ENCODE assay signal across 32 cellular contexts in genomic region chr7:137283147-137283546, GRCh38.
"Had no signal": no experiment of that assay in that cellular context is flagged by ENCODE, and none has a peak within 500 bp of the region (broad histone marks: within the 10 kb centered on the region; RNA-seq: fewer than 3 reads in every experiment).

No MANE protein-coding gene starts in this region.

- H3K27me3 ChIP-seq: foreskin keratinocyte, heart right ventricle, pancreas, suprapubic skin, tibial artery, upper lobe of right lung had no signal

- H3K27ac Mint-ChIP-seq: activated CD4-positive, alpha-beta memory T cell treated with anti-CD3 and anti-CD28 coated beads for 36 hours; activated naive CD4-positive, alpha-beta T cell treated with anti-CD3 and anti-CD28 coated beads, Interleukin-2, amount 10 ng/mL, durations not matched to agents 7 days and 5 days; activated naive CD8-positive, alpha-beta T cell treated with anti-CD3 and anti-CD28 coated beads, Interleukin-2, amount 10 ng/mL, durations not matched to agents 7 days and 5 days; activated T-cell treated with anti-CD3 and anti-CD28 coated beads, Interleukin-2, amount 50 U/mL, for 24 hours; endodermal cell; naive B cell; nephron progenitor cell; stimulated activated memory B cell treated with anti-CD40 and anti-IgM and Interleukin-4, amounts not matched to agents 10 μg/mL and 1 μg/mL and 100 μg/mL, for 72 hours; stimulated activated naive CD8-positive, alpha-beta T cell treated with anti-CD3 and anti-CD28 coated beads, Interleukin-15, amount 100 ng/mL, for 72 hours; T-helper 17 cell had no signal

- H3K4me3 Mint-ChIP-seq: activated CD4-positive, alpha-beta memory T cell treated with anti-CD3 and anti-CD28 coated beads for 36 hours; activated naive CD4-positive, alpha-beta T cell treated with anti-CD3 and anti-CD28 coated beads, Interleukin-2, amount 10 ng/mL, durations not matched to agents 7 days and 5 days; activated naive CD8-positive, alpha-beta T cell treated with anti-CD3 and anti-CD28 coated beads, Interleukin-2, amount 10 ng/mL, durations not matched to agents 7 days and 5 days; activated T-cell treated with anti-CD3 and anti-CD28 coated beads, Interleukin-2, amount 50 U/mL, for 24 hours; endodermal cell; naive B cell; nephron progenitor cell; stimulated activated memory B cell treated with anti-CD40 and anti-IgM and Interleukin-4, amounts not matched to agents 10 μg/mL and 1 μg/mL and 100 μg/mL, for 72 hours; stimulated activated naive CD8-positive, alpha-beta T cell treated with anti-CD3 and anti-CD28 coated beads, Interleukin-15, amount 100 ng/mL, for 72 hours; T-helper 17 cell had no signal

- H3K4me2 ChIP-seq: smooth muscle cell had no signal

- H3K9me3 Mint-ChIP-seq: activated naive CD8-positive, alpha-beta T cell treated with anti-CD3 and anti-CD28 coated beads, Interleukin-2, amount 10 ng/mL, durations not matched to agents 7 days and 5 days; endodermal cell; nephron progenitor cell; stimulated activated memory B cell treated with anti-CD40 and anti-IgM and Interleukin-4, amounts not matched to agents 10 μg/mL and 1 μg/mL and 100 μg/mL, for 72 hours; stimulated activated naive CD8-positive, alpha-beta T cell treated with anti-CD3 and anti-CD28 coated beads, Interleukin-15, amount 100 ng/mL, for 72 hours had no signal

- H3K27me3 Mint-ChIP-seq: activated CD4-positive, alpha-beta memory T cell treated with anti-CD3 and anti-CD28 coated beads for 36 hours; activated naive CD4-positive, alpha-beta T cell treated with anti-CD3 and anti-CD28 coated beads, Interleukin-2, amount 10 ng/mL, durations not matched to agents 7 days and 5 days; activated naive CD8-positive, alpha-beta T cell treated with anti-CD3 and anti-CD28 coated beads, Interleukin-2, amount 10 ng/mL, durations not matched to agents 7 days and 5 days; activated T-cell treated with anti-CD3 and anti-CD28 coated beads, Interleukin-2, amount 50 U/mL, for 24 hours; naive B cell; stimulated activated memory B cell treated with anti-CD40 and anti-IgM and Interleukin-4, amounts not matched to agents 10 μg/mL and 1 μg/mL and 100 μg/mL, for 72 hours; stimulated activated naive CD8-positive, alpha-beta T cell treated with anti-CD3 and anti-CD28 coated beads, Interleukin-15, amount 100 ng/mL, for 72 hours; T-helper 17 cell had no signal

- DNase-seq: activated CD4-positive, alpha-beta memory T cell treated with anti-CD3 and anti-CD28 coated beads for 36 hours; activated CD4-positive, alpha-beta T cell treated with anti-CD3 and anti-CD28 coated beads for 48 hours; activated CD8-positive, alpha-beta memory T cell treated with anti-CD3 and anti-CD28 coated beads, Interleukin-2, amount 50 U/mL, for 48 hours; activated gamma-delta T cell; activated naive CD4-positive, alpha-beta T cell treated with anti-CD3 and anti-CD28 coated beads, Interleukin-2, amount 10 ng/mL, durations not matched to agents 7 days and 5 days; activated naive CD8-positive, alpha-beta T cell treated with anti-CD3 and anti-CD28 coated beads, Interleukin-2, amount 10 ng/mL, durations not matched to agents 7 days and 5 days; activated T-cell treated with anti-CD3 and anti-CD28 coated beads, Interleukin-2, amount 50 U/mL, for 24 hours; cerebellar nuclear complex; endodermal cell; foreskin keratinocyte; heart right ventricle; lower lobe of right lung; naive B cell; nephron progenitor cell; pancreas; psoas muscle; stimulated activated CD4-positive, alpha-beta T cell treated with anti-CD3 and anti-CD28 coated beads, Interleukin-1b, Interleukin-23, amount 100 ng/mL, for 48 hours; stimulated activated CD4-positive, alpha-beta T cell treated with anti-CD3 and anti-CD28 coated beads, Interleukin-4, amount 100 ng/mL, for 4 hours; stimulated activated CD8-positive, alpha-beta memory T cell treated with anti-CD3 and anti-CD28 coated beads, Interleukin-4, amount 100 ng/mL, for 48 hours; stimulated activated naive CD8-positive, alpha-beta T cell treated with anti-CD3 and anti-CD28 coated beads, Interleukin-15, amount 100 ng/mL, for 72 hours; SW 1271; T-helper 17 cell; T1000; tibial artery; upper lobe of right lung; WERI-Rb-1 had no signal

- H3K4me1 Mint-ChIP-seq: activated naive CD4-positive, alpha-beta T cell treated with anti-CD3 and anti-CD28 coated beads, Interleukin-2, amount 10 ng/mL, durations not matched to agents 7 days and 5 days; activated naive CD8-positive, alpha-beta T cell treated with anti-CD3 and anti-CD28 coated beads, Interleukin-2, amount 10 ng/mL, durations not matched to agents 7 days and 5 days; endodermal cell; naive B cell; nephron progenitor cell; stimulated activated memory B cell treated with anti-CD40 and anti-IgM and Interleukin-4, amounts not matched to agents 10 μg/mL and 1 μg/mL and 100 μg/mL, for 72 hours; stimulated activated naive CD8-positive, alpha-beta T cell treated with anti-CD3 and anti-CD28 coated beads, Interleukin-15, amount 100 ng/mL, for 72 hours; T-helper 17 cell had no signal

- H3K27ac ChIP-seq: foreskin keratinocyte, heart right ventricle, lower lobe of right lung, pancreas, psoas muscle, suprapubic skin, tibial artery, upper lobe of right lung, WERI-Rb-1 had no signal

- ATAC-seq: activated CD4-positive, CD25-positive, alpha-beta regulatory T cell treated with anti-CD3 and anti-CD28 coated beads, Interleukin-2, amount 50 U/mL, for 24 hours; esophagus mucosa; foreskin keratinocyte; heart right ventricle; left lobe of liver; lower lobe of right lung; pancreas; psoas muscle; stimulated activated memory B cell treated with anti-CD40 and anti-IgM and Interleukin-4, amounts not matched to agents 10 μg/mL and 1 μg/mL and 100 μg/mL, for 72 hours; stimulated activated naive CD8-positive, alpha-beta T cell treated with anti-CD3 and anti-CD28 coated beads, Interleukin-15, amount 100 ng/mL, for 72 hours; T-helper 17 cell; upper lobe of right lung had no signal

- H3K36me3 ChIP-seq: heart right ventricle, lower lobe of right lung, pancreas, suprapubic skin, tibial artery, upper lobe of right lung, WERI-Rb-1 had no signal

- H3K9me3 ChIP-seq: heart right ventricle, lower lobe of right lung, pancreas, psoas muscle, suprapubic skin, tibial artery, upper lobe of right lung had no signal

- H3K4me1 ChIP-seq: foreskin keratinocyte, heart right ventricle, lower lobe of right lung, pancreas, psoas muscle, suprapubic skin, tibial artery, upper lobe of right lung had no signal

- H3K4me3 ChIP-seq: heart right ventricle, lower lobe of right lung, pancreas, psoas muscle, smooth muscle cell, suprapubic skin, tibial artery, upper lobe of right lung had no signal

- H3K36me3 Mint-ChIP-seq: activated CD4-positive, alpha-beta memory T cell treated with anti-CD3 and anti-CD28 coated beads for 36 hours; activated naive CD4-positive, alpha-beta T cell treated with anti-CD3 and anti-CD28 coated beads, Interleukin-2, amount 10 ng/mL, durations not matched to agents 7 days and 5 days; activated naive CD8-positive, alpha-beta T cell treated with anti-CD3 and anti-CD28 coated beads, Interleukin-2, amount 10 ng/mL, durations not matched to agents 7 days and 5 days; naive B cell; stimulated activated memory B cell treated with anti-CD40 and anti-IgM and Interleukin-4, amounts not matched to agents 10 μg/mL and 1 μg/mL and 100 μg/mL, for 72 hours had no signal
